ENCODE assay signal across 10 cellular contexts in genomic region chr19:17836530-17836929, GRCh38. TPM values are rescaled to one million over a fixed set of nuclear protein-coding genes. Genes with fewer than 3 reads are reported as not detected.
A peak's percentile ranks its signal among the peaks of the same experiment; 100 is the strongest.
DNase-seq lines count a peak whose midpoint lies in the region; ATAC-seq lines count a peak whose summit lies in the region.
"Had no signal": no experiment of that assay in that cellular context is flagged by ENCODE, and none has a peak within 500 bp of the region (broad histone marks: within the 10 kb centered on the region; RNA-seq: fewer than 3 reads in every experiment).

No MANE protein-coding gene starts in this region.

- no peaks in the 10 kb centered on the region for H3K9me3 Mint-ChIP-seq in stimulated activated effector memory CD8-positive, alpha-beta T cell treated with anti-CD3 and anti-CD28 coated beads, Interleukin-12 subunit alpha, Interleukin-12 subunit beta, amount 100 ng/mL, for 72 hours

- peaks cover 100% of the 10 kb centered on the region for H3K36me3 Mint-ChIP-seq in stimulated activated effector memory CD8-positive, alpha-beta T cell treated with anti-CD3 and anti-CD28 coated beads, Interleukin-12 subunit alpha, Interleukin-12 subunit beta, amount 100 ng/mL, for 72 hours

- peak overlapping the region; percentile 74 for H3K27ac Mint-ChIP-seq in stimulated activated effector memory CD8-positive, alpha-beta T cell treated with anti-CD3 and anti-CD28 coated beads, Interleukin-12 subunit alpha, Interleukin-12 subunit beta, amount 100 ng/mL, for 72 hours

- ATAC-seq in left cardiac atrium (peak; percentile 38 to 51), Right ventricle myocardium superior (ENCODE audit: poor library complexity) (no peak), HG03045 (IDR thresholded peaks at IDR 0.05; ENCODE audit: unreplicated experiment) (no peak), HG02852 (IDR thresholded peaks at IDR 0.05; ENCODE audit: unreplicated experiment) (no peak)
- ATAC-seq in stimulated activated effector memory CD8-positive, alpha-beta T cell treated with anti-CD3 and anti-CD28 coated beads, Interleukin-12 subunit alpha, Interleukin-12 subunit beta, amount 100 ng/mL, for 72 hours = no peak

- intact Hi-C loops in left cardiac atrium (cut with DNase I) = no loop called here
- intact Hi-C loops in Right ventricle myocardium superior (cut with DNase I) = no loop called here

- H3K4me1 Mint-ChIP-seq in stimulated activated effector memory CD8-positive, alpha-beta T cell treated with anti-CD3 and anti-CD28 coated beads, Interleukin-12 subunit alpha, Interleukin-12 subunit beta, amount 100 ng/mL, for 72 hours = peaks cover 35% of the 10 kb centered on the region

- DNase-seq in left cardiac atrium = no peak
- DNase-seq in Right ventricle myocardium superior = no peak
- peak; percentile 58 for DNase-seq in amniotic epithelial cell (ENCODE audit: low read depth)
- no peak for DNase-seq in stimulated activated effector memory CD8-positive, alpha-beta T cell treated with anti-CD3 and anti-CD28 coated beads, Interleukin-12 subunit alpha, Interleukin-12 subunit beta, amount 100 ng/mL, for 72 hours (ENCODE audit: low spot score in 2 of 2)
- DNase-seq: activated CD8-positive, alpha-beta memory T cell treated with anti-CD3 and anti-CD28 coated beads, Interleukin-2, amount 50 U/mL, for 4 hours; COR-L47 had no signal

- no peak overlapping the region for H3K4me3 Mint-ChIP-seq in stimulated activated effector memory CD8-positive, alpha-beta T cell treated with anti-CD3 and anti-CD28 coated beads, Interleukin-12 subunit alpha, Interleukin-12 subunit beta, amount 100 ng/mL, for 72 hours

RNA-seq across cellular contexts. Expression of gene JAK3, which starts 11.3 kb away (rescaled TPM):
- 1 to 10 TPM; 4.2 to 7.0 TPM for total RNA-seq in left cardiac atrium
- total RNA-seq in Right ventricle myocardium superior = 1.5 TPM

RNA-seq across cellular contexts. Expression of gene INSL3, which starts 15.2 kb away (rescaled TPM):
- total RNA-seq in left cardiac atrium = not detected
- total RNA-seq in Right ventricle myocardium superior = not detected
- total RNA-seq: esophagus muscularis mucosa, temporal lobe had no signal

RNA-seq across cellular contexts. Expression of gene RPL18A, which starts 23.2 kb away (rescaled TPM):
- total RNA-seq in left cardiac atrium (1,000 to 10,000 TPM; 1,009 to 1,051 TPM), Right ventricle myocardium superior (723 TPM)

RNA-seq across cellular contexts. Expression of gene SLC5A5, which starts 35.2 kb away (rescaled TPM):
- total RNA-seq in left cardiac atrium (not detected), Right ventricle myocardium superior (not detected)

RNA-seq across cellular contexts. Expression of gene B3GNT3, which starts 41.6 kb away (rescaled TPM):
- total RNA-seq in left cardiac atrium (under 1 TPM in 1 of 2 donors, not detected in 1; 0.18 TPM), Right ventricle myocardium superior (not detected)
- total RNA-seq: temporal lobe had no signal

Comparison
In these comparisons a context has a peak if more than half of its experiments do, and no peak if none do; other contexts are left out.
1. ATAC-seq: peak in left cardiac atrium (2 of 2); none in Right ventricle myocardium superior (single experiment), stimulated activated effector memory CD8-positive, alpha-beta T cell treated with anti-CD3 and anti-CD28 coated beads, Interleukin-12 subunit alpha, Interleukin-12 subunit beta, amount 100 ng/mL, for 72 hours (single experiment), HG03045 (single experiment) and HG02852 (single experiment).